ENCODE assay signal across 23 cellular contexts in the genomic region with DNA sequence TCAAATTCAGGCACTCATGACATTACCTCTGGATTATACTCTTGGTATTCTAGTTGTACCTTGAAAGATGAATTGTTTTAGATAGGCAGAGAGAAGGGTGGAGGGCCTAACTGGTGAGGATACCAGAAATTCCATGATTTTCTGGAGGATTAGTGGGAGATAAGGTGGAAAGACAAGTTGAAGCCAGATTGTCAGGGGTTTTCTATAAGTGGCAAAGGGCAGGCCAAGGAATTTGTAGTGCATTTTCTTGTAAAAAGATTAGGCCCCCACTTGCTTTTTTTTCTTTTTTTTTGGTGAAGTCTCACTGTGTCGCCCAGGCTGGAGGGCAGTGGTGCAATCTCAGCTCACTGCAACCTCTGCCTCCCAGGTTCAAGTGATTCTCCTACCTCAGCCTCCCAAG.
"Had no signal": no experiment of that assay in that cellular context is flagged by ENCODE, and none has a peak within 500 bp of the region (broad histone marks: within the 10 kb centered on the region; RNA-seq: fewer than 3 reads in every experiment).

No MANE protein-coding gene starts in this region.

- DNase-seq: IMR-90, Karpas-422, KG1, MG63, NCI-H1092, NCI-H1105 treated with DMSO at 0.1 percent for 48 hours, NCI-H1417 treated with DMSO at 0.1 percent for 48 hours, NCI-H146, NCI-H1694 treated with DMSO at 0.1 percent for 48 hours, NCI-H1930, NCI-H2081, NCI-H2107, NCI-H2227 treated with DMSO at 0.1 percent for 48 hours, NCI-H446, NCI-H510A, NCI-H524 treated with DMSO at 0.1 percent for 48 hours, NCI-H69, NCI-H774, Right ventricle myocardium superior, RPMI8226, SIG-M5 had no signal

- H3K27me3 ChIP-seq: MG63, SJSA1 had no signal

- H3K4me3 ChIP-seq: MG63, SJSA1, SK-N-MC had no signal

- H3K27ac ChIP-seq: SJSA1, SK-N-MC had no signal

- H3K4me1 ChIP-seq: SJSA1 had no signal

- H3K36me3 ChIP-seq: MG63, SJSA1 had no signal
